1 cellular context compared by ENCODE assay signal in the genomic region with DNA sequence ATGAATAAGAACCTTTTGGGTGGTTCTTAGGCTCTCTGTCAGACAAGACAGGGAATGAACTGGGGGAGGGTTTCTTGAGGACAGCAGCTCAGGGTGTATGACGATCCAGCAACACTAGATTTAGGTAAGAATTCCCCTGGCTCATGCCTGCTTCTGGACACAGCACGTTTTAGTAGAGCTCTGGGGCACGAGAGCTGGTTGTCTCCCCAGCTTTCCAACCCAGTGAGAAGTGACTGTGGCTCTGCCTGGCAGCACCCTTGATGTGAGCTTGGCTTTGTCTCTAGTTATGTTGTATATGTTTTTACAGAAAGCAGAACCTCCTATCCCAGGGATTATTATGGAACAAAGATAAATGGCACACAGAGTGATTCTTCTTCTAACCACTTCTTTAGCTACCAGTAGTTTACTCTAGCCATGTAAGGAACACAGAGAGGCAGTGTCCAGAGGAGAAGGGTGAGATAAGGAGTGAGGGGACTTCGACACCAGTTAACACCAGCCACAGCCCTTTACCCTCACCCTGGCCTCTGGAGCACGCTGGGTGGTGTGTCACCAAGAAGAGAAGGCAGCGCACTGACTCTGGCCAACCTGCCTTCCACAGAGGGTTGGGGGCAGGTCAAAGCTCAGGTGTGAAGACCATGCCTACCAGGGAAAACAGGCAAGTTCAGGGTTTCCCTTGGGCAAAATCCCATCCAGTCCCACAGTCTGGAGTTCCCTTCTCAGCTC.
TF ChIP-seq lines count a peak whose summit lies in the region.

No MANE protein-coding gene starts in this region.

TF ChIP-seq in HepG2, 621 proteins besides CTCF, POLR2A, EP300 and RAD21 (continued from another document):
- TF ChIP-seq, protein P1, sequence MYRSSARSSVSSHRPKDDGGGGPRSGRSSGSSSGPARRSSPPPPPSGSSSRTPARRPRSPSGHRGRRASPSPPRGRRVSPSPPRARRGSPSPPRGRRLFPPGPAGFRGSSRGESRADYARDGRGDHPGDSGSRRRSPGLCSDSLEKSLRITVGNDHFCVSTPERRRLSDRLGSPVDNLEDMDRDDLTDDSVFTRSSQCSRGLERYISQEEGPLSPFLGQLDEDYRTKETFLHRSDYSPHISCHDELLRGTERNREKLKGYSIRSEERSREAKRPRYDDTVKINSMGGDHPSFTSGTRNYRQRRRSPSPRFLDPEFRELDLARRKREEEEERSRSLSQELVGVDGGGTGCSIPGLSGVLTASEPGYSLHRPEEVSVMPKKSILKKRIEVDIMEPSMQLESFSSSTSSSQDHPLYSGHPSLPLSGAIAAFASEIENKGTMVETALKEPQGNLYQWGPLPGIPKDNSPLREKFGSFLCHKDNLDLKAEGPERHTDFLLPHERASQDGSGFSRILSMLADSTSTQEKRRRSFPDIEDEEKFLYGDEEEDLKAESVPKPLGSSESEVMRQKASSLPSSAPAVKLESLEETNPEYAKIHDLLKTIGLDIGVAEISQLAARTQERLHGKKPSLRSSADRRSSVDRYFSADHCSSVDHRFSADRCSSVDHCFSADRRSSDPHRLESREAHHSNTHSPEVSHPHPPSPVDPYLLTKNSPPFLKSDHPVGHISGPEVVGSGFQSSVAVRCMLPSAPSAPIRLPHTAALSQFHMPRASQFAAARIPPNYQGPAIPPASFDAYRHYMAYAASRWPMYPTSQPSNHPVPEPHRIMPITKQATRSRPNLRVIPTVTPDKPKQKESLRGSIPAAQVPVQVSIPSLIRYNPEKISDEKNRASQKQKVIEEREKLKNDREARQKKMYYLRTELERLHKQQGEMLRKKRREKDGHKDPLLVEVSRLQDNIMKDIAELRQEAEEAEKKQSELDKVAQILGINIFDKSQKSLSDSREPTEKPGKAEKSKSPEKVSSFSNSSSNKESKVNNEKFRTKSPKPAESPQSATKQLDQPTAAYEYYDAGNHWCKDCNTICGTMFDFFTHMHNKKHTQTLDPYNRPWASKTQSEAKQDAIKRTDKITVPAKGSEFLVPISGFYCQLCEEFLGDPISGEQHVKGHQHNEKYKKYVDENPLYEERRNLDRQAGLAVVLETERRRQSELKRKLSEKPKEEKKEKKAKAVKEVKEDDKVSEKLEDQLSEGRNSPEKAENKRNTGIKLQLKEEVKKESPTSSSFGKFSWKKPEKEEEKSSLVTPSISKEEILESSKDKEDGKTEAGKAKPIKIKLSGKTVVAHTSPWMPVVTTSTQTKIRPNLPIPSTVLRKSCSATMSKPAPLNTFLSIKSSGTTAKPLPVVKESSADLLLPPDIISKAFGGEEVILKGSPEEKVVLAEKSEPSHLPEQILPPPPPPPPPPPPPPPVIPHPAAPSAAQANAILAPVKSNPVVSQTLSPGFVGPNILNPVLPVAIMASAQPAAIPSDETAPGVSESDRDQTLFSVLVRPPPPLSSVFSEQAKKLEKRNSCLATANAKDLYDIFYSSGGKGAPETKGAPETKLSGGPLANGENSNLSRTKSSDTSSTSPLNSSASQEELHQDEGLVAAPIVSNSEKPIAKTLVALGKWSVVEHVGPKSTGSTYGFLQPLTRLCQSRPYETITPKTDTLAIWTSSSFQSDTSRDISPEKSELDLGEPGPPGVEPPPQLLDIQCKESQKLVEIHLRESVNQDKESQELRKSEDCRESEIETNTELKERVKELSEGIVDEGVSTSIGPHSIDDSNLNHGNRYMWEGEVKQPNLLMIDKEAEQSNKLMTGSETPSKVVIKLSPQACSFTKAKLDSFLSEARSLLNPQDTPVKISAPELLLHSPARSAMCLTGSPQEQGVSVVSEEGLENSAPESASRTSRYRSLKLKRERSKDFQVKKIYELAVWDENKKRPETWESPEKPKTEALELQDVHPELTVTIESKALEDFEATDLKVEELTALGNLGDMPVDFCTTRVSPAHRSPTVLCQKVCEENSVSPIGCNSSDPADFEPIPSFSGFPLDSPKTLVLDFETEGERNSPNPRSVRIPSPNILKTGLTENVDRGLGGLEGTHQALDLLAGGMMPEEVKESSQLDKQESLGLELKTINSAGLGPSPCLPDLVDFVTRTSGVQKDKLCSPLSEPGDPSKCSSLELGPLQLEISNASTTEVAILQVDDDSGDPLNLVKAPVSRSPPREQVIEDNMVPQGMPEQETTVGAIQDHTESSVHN (CRISPR knock-in tag; IDR thresholded peaks at IDR 0.05) = no peak
